Comparison of ENCODE assay signal across 22 cellular contexts in genomic region chr5:139406960-139407359, GRCh38. TPM values are rescaled to one million over a fixed set of nuclear protein-coding genes. Genes with fewer than 3 reads are reported as not detected.
"Had no signal": no experiment of that assay in that cellular context is flagged by ENCODE, and none has a peak within 500 bp of the region (broad histone marks: within the 10 kb centered on the region; RNA-seq: fewer than 3 reads in every experiment).

No MANE protein-coding gene starts in this region.

- H3K27me3 ChIP-seq: thyroid gland had no signal

- ATAC-seq: activated CD4-positive, CD25-positive, alpha-beta regulatory T cell treated with anti-CD3 and anti-CD28 coated beads, Interleukin-2, amount 50 U/mL, for 24 hours; left ventricle myocardium superior; mucosa of descending colon; naive thymus-derived CD4-positive, alpha-beta T cell had no signal

- H3K4me3 ChIP-seq: mucosa of descending colon, skin epidermis, thyroid gland had no signal

- H3K27ac Mint-ChIP-seq: activated naive CD8-positive, alpha-beta T cell had no signal

- H3K36me3 ChIP-seq: thyroid gland had no signal

- H3K27ac ChIP-seq: thyroid gland had no signal

- H3K9me3 ChIP-seq: mucosa of descending colon, thyroid gland had no signal

- DNase-seq: activated CD8-positive, alpha-beta memory T cell treated with anti-CD3 and anti-CD28 coated beads for 24 hours; activated CD8-positive, alpha-beta memory T cell treated with anti-CD3 and anti-CD28 coated beads, Interleukin-2, amount 50 U/mL, for 48 hours; activated gamma-delta T cell; activated T-cell treated with anti-CD3 and anti-CD28 coated beads, Interleukin-2, amount 50 U/mL, for 48 hours; cerebellar nuclear complex; effector CD4-positive, alpha-beta T cell; immature natural killer cell; left ventricle myocardium superior; mucosa of descending colon; naive thymus-derived CD4-positive, alpha-beta T cell; nucleus accumbens; stimulated activated CD4-positive, alpha-beta T cell treated with anti-CD3 and anti-CD28 coated beads, Interleukin-4, amount 100 ng/mL, for 4 hours; stimulated activated naive CD4-positive, alpha-beta T cell treated with Interleukin-2 at 50 U/mL for 16 hours; T1000; thyroid gland had no signal

- H3K27me3 Mint-ChIP-seq: activated naive CD8-positive, alpha-beta T cell; naive thymus-derived CD4-positive, alpha-beta T cell had no signal

- H3K4me3 Mint-ChIP-seq: activated naive CD8-positive, alpha-beta T cell; immature natural killer cell had no signal

- H3K9me3 Mint-ChIP-seq: immature natural killer cell; naive thymus-derived CD4-positive, alpha-beta T cell had no signal

- FAIRE-seq: bronchial epithelial cell had no signal

RNA-seq across cellular contexts. Expression of gene MZB1, which starts 17.2 kb away (rescaled TPM):
- total RNA-seq: bronchial epithelial cell, renal cortical epithelial cell had no signal

RNA-seq across cellular contexts. Expression of gene SLC23A1, which starts 23.9 kb away (rescaled TPM):
- total RNA-seq: bronchial epithelial cell, left ventricle myocardium superior, subcutaneous adipose tissue, thyroid gland, urinary bladder had no signal
- polyA plus RNA-seq: naive thymus-derived CD4-positive, alpha-beta T cell; urinary bladder had no signal
